ENCODE assay signal across 8 cellular contexts in genomic region chr3:51669241-51670052, GRCh38. TPM values are rescaled to one million over a fixed set of nuclear protein-coding genes. Genes with fewer than 3 reads are reported as not detected.
DNase-seq lines count a peak whose midpoint lies in the region; ATAC-seq and TF ChIP-seq lines count a peak whose summit lies in the region.

No MANE protein-coding gene starts in this region.

- no peak overlapping the region for H3K4me3 ChIP-seq in fibroblast of pulmonary artery (replicated peaks; ENCODE audit: low read depth, low read length)

- peak overlapping the region; percentile 85 to 89 (median 86) for H3K4me3 Mint-ChIP-seq in nephron

- DNase-seq in Daoy (ENCODE audit: low read depth) (peak; percentile 81), RKO (ENCODE audit: low spot score) (peak; percentile 87), fibroblast of pulmonary artery (ENCODE audit: low read depth) (peak; percentile 87)
- peak; percentile 66 for DNase-seq in activated T-helper 1 cell treated with anti-CD3 and anti-CD28 coated beads, Interleukin-2, amount 50 U/mL, for 16 hours (ENCODE audit: low read depth in 1 of 2, low spot score in 1 of 2)
- DNase-seq in stimulated activated naive CD4-positive, alpha-beta T cell treated with Interleukin-2 at 50 U/mL for 16 hours (lab: John Stamatoyannopoulos, UW), result peak; percentile 73

- ATAC-seq in HG02852 (IDR thresholded peaks at IDR 0.05; ENCODE audit: unreplicated experiment), result no peak

- no peaks in the 10 kb centered on the region for H3K9me3 Mint-ChIP-seq in nephron

- TF ChIP-seq CTCF in fibroblast of pulmonary artery (IDR thresholded peaks at IDR 0.05; ENCODE audit: low read length, missing control alignments), result no peak
- peak; percentile 87 to 95 (median 90) for TF ChIP-seq CTCF in nephron (IDR thresholded peaks at IDR 0.05; ENCODE audit: unreplicated experiment in 3 of 3)

- H3K36me3 Mint-ChIP-seq in nephron (ENCODE audit: low read depth), result no peaks in the 10 kb centered on the region

- H3K4me1 Mint-ChIP-seq in nephron, result peaks cover 19% of the 10 kb centered on the region

- peak; percentile 84 for TF ChIP-seq RAD21 in Ishikawa (IDR thresholded peaks at IDR 0.05; ENCODE audit: low read depth)

- peak overlapping the region in 2 of 3 experiments; percentile 31 to 62 for H3K27ac Mint-ChIP-seq in nephron

- TF ChIP-seq EP300 in Ishikawa (IDR thresholded peaks at IDR 0.05; ENCODE audit: borderline replicate concordance), result no peak

- peaks cover 3% of the 10 kb centered on the region for H3K27me3 Mint-ChIP-seq in nephron (ENCODE audit: low read depth)

TF ChIP-seq in Ishikawa, 13 proteins besides CTCF, POLR2A, EP300 and RAD21:
- TF ChIP-seq FOXM1 (IDR thresholded peaks at IDR 0.05; ENCODE audit: borderline replicate concordance, low read depth), result no peak
- TF ChIP-seq CEBPB (IDR thresholded peaks at IDR 0.05), result 0 out of 2 replicates have a peak, but pooled peaks have one; percentile 12
- TF ChIP-seq, protein P1, sequence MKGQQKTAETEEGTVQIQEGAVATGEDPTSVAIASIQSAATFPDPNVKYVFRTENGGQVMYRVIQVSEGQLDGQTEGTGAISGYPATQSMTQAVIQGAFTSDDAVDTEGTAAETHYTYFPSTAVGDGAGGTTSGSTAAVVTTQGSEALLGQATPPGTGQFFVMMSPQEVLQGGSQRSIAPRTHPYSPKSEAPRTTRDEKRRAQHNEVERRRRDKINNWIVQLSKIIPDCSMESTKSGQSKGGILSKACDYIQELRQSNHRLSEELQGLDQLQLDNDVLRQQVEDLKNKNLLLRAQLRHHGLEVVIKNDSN (IDR thresholded peaks at IDR 0.05), result no peak
- TF ChIP-seq, protein P2, sequence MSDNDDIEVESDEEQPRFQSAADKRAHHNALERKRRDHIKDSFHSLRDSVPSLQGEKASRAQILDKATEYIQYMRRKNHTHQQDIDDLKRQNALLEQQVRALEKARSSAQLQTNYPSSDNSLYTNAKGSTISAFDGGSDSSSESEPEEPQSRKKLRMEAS (IDR thresholded peaks at IDR 0.05), result peak; percentile 84
- TF ChIP-seq TEAD4 (IDR thresholded peaks at IDR 0.05), result peak; percentile 53

RNA-seq across cellular contexts. Expression of gene TEX264, which starts 1.6 kb away (rescaled TPM):
- total RNA-seq in Daoy (2014; rRNA removed; shearing (Covaris generic)), result 35.0 and 37.2 TPM in 2 replicates

RNA-seq across cellular contexts. Expression of gene GRM2, which starts 37.4 kb away (rescaled TPM):
- total RNA-seq in Daoy (2014; rRNA removed; shearing (Covaris generic)), result not detected in 2 replicates
